In the genomic region with DNA sequence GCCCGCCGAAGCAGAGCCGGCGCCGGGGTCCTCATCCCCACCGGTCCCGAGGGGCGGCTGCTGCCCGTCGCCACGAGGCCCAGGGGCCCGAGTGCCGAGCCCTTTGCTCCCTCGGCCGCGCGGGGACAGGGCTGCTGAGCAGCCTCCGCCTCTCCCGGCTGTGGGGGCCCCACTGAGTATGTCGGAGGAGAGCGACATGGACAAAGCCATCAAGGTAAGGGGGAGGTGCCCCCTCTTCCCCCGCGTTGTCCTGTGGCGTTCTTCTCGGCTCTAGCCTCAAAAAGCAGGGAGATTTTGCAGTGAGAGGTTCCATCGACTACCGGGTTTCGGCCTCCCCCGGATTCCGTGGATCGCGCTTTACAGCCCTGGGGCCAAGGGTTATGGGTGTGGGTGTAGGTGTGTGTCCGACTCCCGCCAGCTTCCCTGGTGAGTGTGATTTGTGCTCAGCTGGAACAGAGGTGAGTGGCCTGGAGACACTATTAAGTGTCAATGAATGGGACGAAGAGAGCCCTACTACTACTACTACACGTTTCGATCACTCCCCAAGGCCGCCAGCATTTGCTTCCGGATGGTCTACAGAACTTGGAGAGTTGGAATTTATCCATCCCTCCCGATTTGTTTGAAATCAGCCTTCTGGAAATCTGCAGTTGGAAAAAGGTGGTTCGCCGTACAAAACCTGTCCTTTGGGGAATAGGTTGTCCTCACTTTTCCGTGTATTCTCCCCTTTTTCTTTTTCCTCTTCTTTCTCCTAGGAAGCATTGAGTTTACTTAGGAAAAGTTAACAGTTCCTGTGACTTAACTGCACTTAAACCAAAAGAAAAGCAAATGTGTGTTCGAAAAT, we compare ENCODE assay signal across 8 cellular contexts. TPM values are rescaled to one million over a fixed set of nuclear protein-coding genes. Genes with fewer than 3 reads are reported as not detected.
DNase-seq lines count a peak whose midpoint lies in the region; FAIRE-seq and TF ChIP-seq lines count a peak whose summit lies in the region.

No MANE protein-coding gene starts in this region.

- DNase-seq in GM12892 (ENCODE audit: insufficient read length) = no peak
- DNase-seq in HFFc6 = no peak
- DNase-seq in NCI-H748 treated with DMSO at 0.1 percent for 48 hours (lab: John Stamatoyannopoulos, UW) = peak; percentile 15
- no peak for DNase-seq in astrocyte (ENCODE audit: low read depth)
- no peak for DNase-seq in immature natural killer cell
- DNase-seq in stimulated activated CD4-positive, alpha-beta T cell treated with anti-CD3 and anti-CD28 coated beads, TNF-alpha, amount 100 ng/mL, for 24 hours (ENCODE audit: low read depth in 3 of 3) = peak in 2 of 3 experiments; percentile 11 to 32
- DNase-seq in DMS153 treated with DMSO at 0.1 percent for 48 hours (lab: John Stamatoyannopoulos, UW; ENCODE audit: unreplicated experiment) = no peak
- no peak for DNase-seq in NCI-H524 treated with DMSO at 0.1 percent for 48 hours (lab: John Stamatoyannopoulos, UW)

- H3K9me3 Mint-ChIP-seq in HFFc6 (no peaks in the 10 kb centered on the region), astrocyte (ENCODE audit: unreplicated experiment) (no peaks in the 10 kb centered on the region), immature natural killer cell (no peaks in the 10 kb centered on the region)

- H3K36me3 Mint-ChIP-seq in HFFc6 (ENCODE audit: low read depth) (peaks cover 45% of the 10 kb centered on the region), astrocyte (ENCODE audit: low read depth, unreplicated experiment) (peaks cover 8% of the 10 kb centered on the region), immature natural killer cell (peaks cover 2 to 8% (median 2%) of the 10 kb centered on the region in 3 donors)

- TF ChIP-seq CTCF in HFFc6 (IDR thresholded peaks at IDR 0.05) = no peak
- TF ChIP-seq CTCF in astrocyte (IDR thresholded peaks at IDR 0.05; ENCODE audit: insufficient read depth, low read depth, low read length) = no peak

- peaks cover 82% of the 10 kb centered on the region for H3K79me2 ChIP-seq in astrocyte (ENCODE audit: insufficient read depth, low read length)

- TF ChIP-seq POLR2A in GM12892 (IDR thresholded peaks at IDR 0.05; ENCODE audit: low read depth, low read length) = no peak

- H3K27me3 Mint-ChIP-seq in HFFc6 (ENCODE audit: insufficient read depth) = peaks cover 4% of the 10 kb centered on the region
- no peaks in the 10 kb centered on the region for H3K27me3 Mint-ChIP-seq in astrocyte (ENCODE audit: low read depth, unreplicated experiment)
- H3K27me3 Mint-ChIP-seq in immature natural killer cell (ENCODE audit: low read depth in 3 of 3) = peaks cover 4 to 13% (median 4%) of the 10 kb centered on the region in 3 donors

- peak overlapping the region; percentile 93 for H3K9ac ChIP-seq in astrocyte (ENCODE audit: low read length)

- H3K4me1 Mint-ChIP-seq in HFFc6 (ENCODE audit: low read depth) = peaks cover 57% of the 10 kb centered on the region
- H3K4me1 Mint-ChIP-seq in astrocyte (ENCODE audit: low read depth, unreplicated experiment) = peaks cover 8% of the 10 kb centered on the region
- H3K4me1 Mint-ChIP-seq in immature natural killer cell = peaks cover 58 to 79% of the 10 kb centered on the region in 2 donors

- H3K27ac ChIP-seq in astrocyte (ENCODE audit: low read depth, low read length) = peak overlapping the region; percentile 96

- FAIRE-seq in GM12892 (lab: Jason Lieb, UNC) (peak; percentile 5), astrocyte (lab: Jason Lieb, UNC) (no peak)

- no peaks in the 10 kb centered on the region for H3K9me3 ChIP-seq in astrocyte (ENCODE audit: insufficient read depth, low read depth, low read length)

- H3K36me3 ChIP-seq in astrocyte (ENCODE audit: insufficient read depth, low read length) = peaks cover 7% of the 10 kb centered on the region

- peak overlapping the region; percentile 96 for H3K4me3 ChIP-seq in astrocyte (ENCODE audit: insufficient read depth, low read depth, low read length)

- peaks cover 21% of the 10 kb centered on the region for H3K4me1 ChIP-seq in astrocyte (ENCODE audit: insufficient read depth, low read length)

- H3K4me2 ChIP-seq in astrocyte (ENCODE audit: low read length) = peak overlapping the region; percentile 94

- H2AFZ ChIP-seq in astrocyte (ENCODE audit: low read depth, low read length) = peak overlapping the region; percentile 92

- H4K20me1 ChIP-seq in astrocyte (ENCODE audit: insufficient read depth, low read length) = peaks cover 32% of the 10 kb centered on the region

- H3K27ac Mint-ChIP-seq in HFFc6 (peak overlapping the region; percentile 96), astrocyte (ENCODE audit: unreplicated experiment) (peak overlapping the region; percentile 97), immature natural killer cell (peak overlapping the region; percentile 90 to 98 (median 97))

- no peaks in the 10 kb centered on the region for H3K27me3 ChIP-seq in astrocyte (ENCODE audit: insufficient read depth, low read length)

- H3K4me3 Mint-ChIP-seq in HFFc6 (peak overlapping the region; percentile 97), astrocyte (ENCODE audit: unreplicated experiment) (peak overlapping the region; percentile 99), immature natural killer cell (peak overlapping the region; percentile 85 to 99 (median 94))

RNA-seq across cellular contexts. Expression of gene MAPKAPK5, which starts 0.7 kb away (rescaled TPM):
- 31.1 TPM for polyA plus RNA-seq in GM12892 (2012; ENCODE audit: missing spikeins)
- total RNA-seq in HFFc6 (2021; fragmentation: NEBNext Ultra II Directional; extraction: Animal tissue kit (Norgen Biotek cat#: 25700)) = 10 to 100 TPM; 31.2 to 36.7 (median 34.1) TPM
- total RNA-seq in astrocyte = 39.4 and 42.6 TPM in 2 replicates
- 10 to 100 TPM; 25.1 to 39.1 (median 36.7) TPM for polyA plus RNA-seq in immature natural killer cell

Comparison
In these comparisons a context has a peak if more than half of its experiments do, and no peak if none do; other contexts are left out.
1. DNase-seq: peak in NCI-H748 treated with DMSO at 0.1 percent for 48 hours (single experiment) and stimulated activated CD4-positive, alpha-beta T cell treated with anti-CD3 and anti-CD28 coated beads, TNF-alpha, amount 100 ng/mL, for 24 hours (2 of 3); none in GM12892 (single experiment), HFFc6 (single experiment), astrocyte (single experiment), immature natural killer cell (0 of 3), DMS153 treated with DMSO at 0.1 percent for 48 hours (single experiment) and NCI-H524 treated with DMSO at 0.1 percent for 48 hours (single experiment).
2. Peak in every context shown above with its lines, with median percentiles within 50 percentile points of each other: H3K27ac Mint-ChIP-seq and H3K4me3 Mint-ChIP-seq.